Comparison of ENCODE assay signal across 23 cellular contexts in the genomic region with DNA sequence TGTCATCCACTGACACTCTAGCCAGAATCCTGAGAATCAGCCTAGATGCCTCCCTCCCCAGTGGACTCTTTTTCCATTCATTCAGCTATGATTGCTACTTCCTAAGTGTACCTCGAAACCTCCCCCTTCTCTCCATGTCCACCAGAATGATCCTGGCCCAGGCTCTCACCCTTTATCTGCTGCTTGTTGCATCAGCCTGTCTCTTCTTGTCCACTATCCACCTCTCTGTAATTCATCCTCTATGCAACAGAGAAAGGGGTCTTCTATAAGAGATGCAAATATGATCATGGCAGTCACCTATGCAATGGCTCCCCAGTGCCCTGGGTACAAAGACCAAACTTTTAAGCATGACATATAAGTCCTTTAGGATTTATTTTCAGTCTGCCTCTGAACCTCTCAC.
"Had no signal": no experiment of that assay in that cellular context is flagged by ENCODE, and none has a peak within 500 bp of the region (broad histone marks: within the 10 kb centered on the region; RNA-seq: fewer than 3 reads in every experiment).

No MANE protein-coding gene starts in this region.

- H3K36me3 ChIP-seq: brain microvascular endothelial cell had no signal

- H3K36me3 Mint-ChIP-seq: activated naive CD8-positive, alpha-beta T cell had no signal

- H3K4me2 ChIP-seq: KMS-11 had no signal

- H3K9ac ChIP-seq: KMS-11 had no signal

- ATAC-seq: activated T-helper 17 cell treated with anti-CD3 and anti-CD28 coated beads, Interleukin-2, amount 50 U/mL, for 72 hours had no signal

- H3K4me3 ChIP-seq: SK-N-MC had no signal

- DNase-seq: activated CD4-positive, alpha-beta memory T cell treated with anti-CD3 and anti-CD28 coated beads, Interleukin-2, amount 10 ng/mL, durations not matched to agents 7 days and 5 days; activated CD4-positive, alpha-beta T cell treated with anti-CD3 and anti-CD28 coated beads, Interleukin-2, amount 10 ng/mL, durations not matched to agents 7 days and 5 days; activated CD4-positive, CD25-positive, alpha-beta regulatory T cell; activated gamma-delta T cell; activated naive CD4-positive, alpha-beta T cell treated with anti-CD3 and anti-CD28 coated beads for 36 hours; activated T-cell treated with anti-CD3 and anti-CD28 coated beads for 4 hours; activated T-cell treated with anti-CD3 and anti-CD28 coated beads, Interleukin-2, amount 50 U/mL, for 48 hours; amygdala; brain microvascular endothelial cell; cerebellar nuclear complex; NCI-H1105 treated with DMSO at 0.1 percent for 48 hours; NCI-H1436 treated with DMSO at 0.1 percent for 48 hours; NCI-H187; NCI-H2081; NCI-H446; NCI-H524; SIG-M5; T-helper 1 cell had no signal

- H3K4me3 Mint-ChIP-seq: activated CD4-positive, alpha-beta memory T cell treated with anti-CD3 and anti-CD28 coated beads, Interleukin-2, amount 10 ng/mL, durations not matched to agents 7 days and 5 days; activated CD4-positive, alpha-beta T cell treated with anti-CD3 and anti-CD28 coated beads, Interleukin-2, amount 10 ng/mL, durations not matched to agents 7 days and 5 days; activated naive CD4-positive, alpha-beta T cell treated with anti-CD3 and anti-CD28 coated beads for 36 hours; activated naive CD8-positive, alpha-beta T cell; activated T-helper 17 cell treated with anti-CD3 and anti-CD28 coated beads, Interleukin-2, amount 50 U/mL, for 72 hours had no signal

- H3K27me3 ChIP-seq: brain microvascular endothelial cell had no signal

- H3K4me1 Mint-ChIP-seq: activated CD4-positive, alpha-beta T cell treated with anti-CD3 and anti-CD28 coated beads, Interleukin-2, amount 10 ng/mL, durations not matched to agents 7 days and 5 days; activated T-helper 17 cell treated with anti-CD3 and anti-CD28 coated beads, Interleukin-2, amount 50 U/mL, for 72 hours had no signal

- H3K27ac Mint-ChIP-seq: activated CD4-positive, alpha-beta memory T cell treated with anti-CD3 and anti-CD28 coated beads, Interleukin-2, amount 10 ng/mL, durations not matched to agents 7 days and 5 days; activated CD4-positive, alpha-beta T cell treated with anti-CD3 and anti-CD28 coated beads, Interleukin-2, amount 10 ng/mL, durations not matched to agents 7 days and 5 days; activated naive CD4-positive, alpha-beta T cell treated with anti-CD3 and anti-CD28 coated beads for 36 hours; activated naive CD8-positive, alpha-beta T cell; activated T-helper 17 cell treated with anti-CD3 and anti-CD28 coated beads, Interleukin-2, amount 50 U/mL, for 72 hours had no signal

- H3K27ac ChIP-seq: brain microvascular endothelial cell, KMS-11, SK-N-MC, VCaP had no signal

- H3K9me3 Mint-ChIP-seq: activated CD4-positive, alpha-beta memory T cell treated with anti-CD3 and anti-CD28 coated beads, Interleukin-2, amount 10 ng/mL, durations not matched to agents 7 days and 5 days; activated CD4-positive, alpha-beta T cell treated with anti-CD3 and anti-CD28 coated beads, Interleukin-2, amount 10 ng/mL, durations not matched to agents 7 days and 5 days; activated naive CD4-positive, alpha-beta T cell treated with anti-CD3 and anti-CD28 coated beads for 36 hours; activated T-helper 17 cell treated with anti-CD3 and anti-CD28 coated beads, Interleukin-2, amount 50 U/mL, for 72 hours had no signal
